1 cellular context compared by ENCODE assay signal in the genomic region with DNA sequence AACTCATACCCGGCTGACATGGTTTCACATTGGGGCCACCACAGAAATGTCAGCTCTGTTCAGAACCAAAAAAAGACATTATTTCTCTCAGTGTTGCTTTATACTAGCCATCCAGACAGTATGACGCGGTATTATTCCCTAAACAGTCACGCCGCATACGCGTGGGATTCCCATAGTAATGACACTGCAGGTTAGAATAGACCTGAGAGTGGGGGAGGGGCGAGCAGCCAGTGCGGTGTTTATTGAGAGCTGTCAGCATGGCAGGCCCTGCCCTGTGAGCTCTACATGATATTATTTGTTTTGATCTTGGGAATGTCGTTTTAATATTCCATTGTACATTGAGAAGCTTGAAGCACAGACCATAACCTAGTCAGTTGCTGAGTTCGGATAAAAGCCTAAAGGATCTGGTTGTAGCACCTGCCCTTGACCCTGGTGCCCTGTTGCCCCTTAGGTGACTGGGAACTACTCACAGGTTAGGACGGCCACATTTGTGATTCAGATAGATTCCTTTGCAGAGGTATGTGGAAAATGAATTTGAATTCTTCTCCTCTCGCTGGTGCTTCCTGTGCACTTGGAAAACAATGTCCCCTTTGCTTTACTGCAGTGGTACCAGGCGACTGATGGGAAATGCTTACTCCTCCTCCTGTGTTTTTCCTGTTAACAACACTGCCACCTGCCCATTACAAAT.
TF ChIP-seq lines count a peak whose summit lies in the region.

No MANE protein-coding gene starts in this region.

TF ChIP-seq in WTC11, 78 proteins besides CTCF, POLR2A, EP300 and RAD21 (continued from another document):
- TF ChIP-seq, protein P1, sequence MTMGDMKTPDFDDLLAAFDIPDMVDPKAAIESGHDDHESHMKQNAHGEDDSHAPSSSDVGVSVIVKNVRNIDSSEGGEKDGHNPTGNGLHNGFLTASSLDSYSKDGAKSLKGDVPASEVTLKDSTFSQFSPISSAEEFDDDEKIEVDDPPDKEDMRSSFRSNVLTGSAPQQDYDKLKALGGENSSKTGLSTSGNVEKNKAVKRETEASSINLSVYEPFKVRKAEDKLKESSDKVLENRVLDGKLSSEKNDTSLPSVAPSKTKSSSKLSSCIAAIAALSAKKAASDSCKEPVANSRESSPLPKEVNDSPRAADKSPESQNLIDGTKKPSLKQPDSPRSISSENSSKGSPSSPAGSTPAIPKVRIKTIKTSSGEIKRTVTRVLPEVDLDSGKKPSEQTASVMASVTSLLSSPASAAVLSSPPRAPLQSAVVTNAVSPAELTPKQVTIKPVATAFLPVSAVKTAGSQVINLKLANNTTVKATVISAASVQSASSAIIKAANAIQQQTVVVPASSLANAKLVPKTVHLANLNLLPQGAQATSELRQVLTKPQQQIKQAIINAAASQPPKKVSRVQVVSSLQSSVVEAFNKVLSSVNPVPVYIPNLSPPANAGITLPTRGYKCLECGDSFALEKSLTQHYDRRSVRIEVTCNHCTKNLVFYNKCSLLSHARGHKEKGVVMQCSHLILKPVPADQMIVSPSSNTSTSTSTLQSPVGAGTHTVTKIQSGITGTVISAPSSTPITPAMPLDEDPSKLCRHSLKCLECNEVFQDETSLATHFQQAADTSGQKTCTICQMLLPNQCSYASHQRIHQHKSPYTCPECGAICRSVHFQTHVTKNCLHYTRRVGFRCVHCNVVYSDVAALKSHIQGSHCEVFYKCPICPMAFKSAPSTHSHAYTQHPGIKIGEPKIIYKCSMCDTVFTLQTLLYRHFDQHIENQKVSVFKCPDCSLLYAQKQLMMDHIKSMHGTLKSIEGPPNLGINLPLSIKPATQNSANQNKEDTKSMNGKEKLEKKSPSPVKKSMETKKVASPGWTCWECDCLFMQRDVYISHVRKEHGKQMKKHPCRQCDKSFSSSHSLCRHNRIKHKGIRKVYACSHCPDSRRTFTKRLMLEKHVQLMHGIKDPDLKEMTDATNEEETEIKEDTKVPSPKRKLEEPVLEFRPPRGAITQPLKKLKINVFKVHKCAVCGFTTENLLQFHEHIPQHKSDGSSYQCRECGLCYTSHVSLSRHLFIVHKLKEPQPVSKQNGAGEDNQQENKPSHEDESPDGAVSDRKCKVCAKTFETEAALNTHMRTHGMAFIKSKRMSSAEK (CRISPR knock-in tag; IDR thresholded peaks at IDR 0.05; ENCODE audit: borderline replicate concordance) = no peak
- TF ChIP-seq MXD4 (CRISPR knock-in tag; IDR thresholded peaks at IDR 0.05; ENCODE audit: borderline replicate concordance) (no peak), ZNF263 (CRISPR knock-in tag; IDR thresholded peaks at IDR 0.05; ENCODE audit: low read depth) (no peak), ZNF219 (CRISPR knock-in tag; IDR thresholded peaks at IDR 0.05; ENCODE audit: borderline replicate concordance) (no peak), NR1H2 (CRISPR knock-in tag; IDR thresholded peaks at IDR 0.05) (no peak), ZNF671 (CRISPR knock-in tag; IDR thresholded peaks at IDR 0.05) (no peak), ESRRA (CRISPR knock-in tag; IDR thresholded peaks at IDR 0.05; ENCODE audit: borderline replicate concordance) (no peak), GABPB1 (CRISPR knock-in tag; IDR thresholded peaks at IDR 0.05) (no peak)
TF ChIP-seq in WTC11: peak in this region for 0.
